In genomic region chr5:116573279-116573616, GRCh38 we compare ENCODE assay signal across 8 cellular contexts. TPM values are rescaled to one million over a fixed set of nuclear protein-coding genes. Genes with fewer than 3 reads are reported as not detected.
A peak's percentile ranks its signal among the peaks of the same experiment; 100 is the strongest.
DNase-seq lines count a peak whose midpoint lies in the region; ATAC-seq and TF ChIP-seq lines count a peak whose summit lies in the region.

No MANE protein-coding gene starts in this region.

- POLR2A ChIA-PET in PC-3 (lab: Charles Lee; ENCODE audit: unreplicated experiment), result no interaction called here

- no peaks in the 10 kb centered on the region for H3K79me2 ChIP-seq in PC-3 (ENCODE audit: low read length)
- peaks cover 48% of the 10 kb centered on the region for H3K79me2 ChIP-seq in neural cell (replicated peaks; ENCODE audit: insufficient read depth, low read length)

- peaks cover 11% of the 10 kb centered on the region; the same call in 1 of the 2 replicates for H3K4me1 ChIP-seq in PC-3 (ENCODE audit: insufficient read depth, low read length)

- TF ChIP-seq CTCF in GM10266 (IDR thresholded peaks at IDR 0.05; ENCODE audit: control insufficient read depth, insufficient read depth, low read depth, missing control alignments) (no peak), PC-3 (conservative IDR thresholded peaks at IDR 0.05; ENCODE audit: low read depth, low read length) (no peak), neural cell (IDR thresholded peaks at IDR 0.05; ENCODE audit: poor library complexity, severe bottlenecking) (no peak)

- H3K4me2 ChIP-seq in PC-3 (ENCODE audit: low read length), result peak overlapping the region; percentile 92
- H3K4me2 ChIP-seq in neural cell (ENCODE audit: low read length), result peak overlapping the region; percentile 54

- H3K36me3 ChIP-seq in PC-3 (ENCODE audit: low read depth, low read length), result no peaks in the 10 kb centered on the region
- no peaks in the 10 kb centered on the region for H3K36me3 ChIP-seq in neural cell (ENCODE audit: insufficient read depth, low read length)

- H3K27ac ChIP-seq in PC-3 (ENCODE audit: low read length), result no peak overlapping the region
- peak overlapping the region; percentile 52 for H3K27ac ChIP-seq in neural cell (ENCODE audit: low read length)

- no peak for TF ChIP-seq EP300 in neural cell (conservative IDR thresholded peaks at IDR 0.05; ENCODE audit: poor library complexity, severe bottlenecking)

- BruUV-seq in PC-3 (replicated peaks; lab: Mats Ljungman, UMichigan), result no TSS peak

- H3K4me3 ChIP-seq in PC-3 (ENCODE audit: low read length) (peak overlapping the region; percentile 68), neural cell (ENCODE audit: low read length) (peak overlapping the region; percentile 79)

- no peak for TF ChIP-seq RAD21 in neural cell (conservative IDR thresholded peaks at IDR 0.05)

- intact Hi-C loops in PC-3 (cut with micrococcal nuclease), result loop anchor here (5.0 kb wide), 1 partner anchor 436 kb away; no protein-coding TSS in a partner anchor

- H3F3A ChIP-seq in PC-3 (ENCODE audit: low read length, unreplicated experiment) (no peaks in the 10 kb centered on the region), neural cell (ENCODE audit: insufficient read depth, low read length, poor library complexity, severe bottlenecking) (peaks cover 5% of the 10 kb centered on the region)

- ATAC-seq in PC-3 (no peak), GM18502 (IDR thresholded peaks at IDR 0.05; ENCODE audit: poor library complexity, unreplicated experiment) (no peak)

- H4K20me1 ChIP-seq in PC-3 (ENCODE audit: low read length), result no peaks in the 10 kb centered on the region
- no peaks in the 10 kb centered on the region for H4K20me1 ChIP-seq in neural cell (ENCODE audit: insufficient read depth)

- peaks cover 56% of the 10 kb centered on the region for H3K27me3 ChIP-seq in PC-3 (ENCODE audit: low read length)
- peaks cover 47% of the 10 kb centered on the region for H3K27me3 ChIP-seq in neural cell (ENCODE audit: insufficient read depth, low read depth, low read length)

- H3K9ac ChIP-seq in PC-3 (ENCODE audit: low read length) (no peak overlapping the region), neural cell (ENCODE audit: low read length) (peak overlapping the region; percentile 59)

- H2AFZ ChIP-seq in PC-3 (ENCODE audit: low read length) (peak overlapping the region; percentile 69), neural cell (ENCODE audit: low read depth, low read length) (peak overlapping the region; percentile 46)

- CTCF ChIA-PET in PC-3 (lab: Charles Lee), result no interaction called here

- no peak for TF ChIP-seq POLR2A in erythroblast (IDR thresholded peaks at IDR 0.05; ENCODE audit: low read length)

- no peaks in the 10 kb centered on the region for H3K9me3 ChIP-seq in PC-3 (ENCODE audit: low read length)
- H3K9me3 ChIP-seq in neural cell (ENCODE audit: low read length), result no peaks in the 10 kb centered on the region

- DNase-seq in GM10266 (ENCODE audit: extremely low spot score), result peak; percentile 23
- DNase-seq in PC-3, result no peak
- DNase-seq in erythroblast (lab: John Stamatoyannopoulos, UW), result peak; percentile 6 to 16
- DNase-seq in NCI-H2107 treated with DMSO at 0.1 percent for 48 hours (lab: John Stamatoyannopoulos, UW; ENCODE audit: unreplicated experiment), result no peak
- no peak for DNase-seq in T1000 (lab: John Stamatoyannopoulos, UW)
- DNase-seq in OCI-M1 (lab: John Stamatoyannopoulos, UW), result no peak

- H3K9me2 ChIP-seq in PC-3 (replicated peaks; ENCODE audit: low read length) (no peaks in the 10 kb centered on the region), neural cell (ENCODE audit: insufficient read depth, low read length) (no peaks in the 10 kb centered on the region)

TF ChIP-seq in neural cell, 6 proteins besides CTCF, POLR2A, EP300 and RAD21:
- TF ChIP-seq REST (IDR thresholded peaks at IDR 0.05; ENCODE audit: borderline replicate concordance), result no peak
- no peak for TF ChIP-seq EZH2 (IDR thresholded peaks at IDR 0.05; ENCODE audit: borderline replicate concordance, insufficient read depth, low read length, poor library complexity, severe bottlenecking)
- no peak for TF ChIP-seq MXI1 (conservative IDR thresholded peaks at IDR 0.05; ENCODE audit: poor library complexity, severe bottlenecking)
- no peak for TF ChIP-seq TAF1 (IDR thresholded peaks at IDR 0.05; ENCODE audit: low read depth)
- no peak for TF ChIP-seq SMC3 (conservative IDR thresholded peaks at IDR 0.05; ENCODE audit: poor library complexity)
- TF ChIP-seq POLR2AphosphoS5 (IDR thresholded peaks at IDR 0.05), result no peak

RNA-seq across cellular contexts. Expression of gene SEMA6A, which starts 1.4 kb away (rescaled TPM):
- total RNA-seq in PC-3 (2014; rRNA removed), result not detected in 2 replicates
- polyA plus RNA-seq in neural cell, result 6.5 and 6.6 TPM in 2 replicates
- 22.9 and 35.2 TPM in 2 replicates for polyA minus RNA-seq in neural cell

Comparison
In these comparisons a context has a peak if more than half of its experiments do, and no peak if none do; other contexts are left out.
1. DNase-seq: peak in GM10266 (single experiment) and erythroblast (2 of 2); none in PC-3 (single experiment), NCI-H2107 treated with DMSO at 0.1 percent for 48 hours (single experiment), T1000 (single experiment) and OCI-M1 (single experiment).